Comparison of ENCODE assay signal across 26 cellular contexts in the genomic region with DNA sequence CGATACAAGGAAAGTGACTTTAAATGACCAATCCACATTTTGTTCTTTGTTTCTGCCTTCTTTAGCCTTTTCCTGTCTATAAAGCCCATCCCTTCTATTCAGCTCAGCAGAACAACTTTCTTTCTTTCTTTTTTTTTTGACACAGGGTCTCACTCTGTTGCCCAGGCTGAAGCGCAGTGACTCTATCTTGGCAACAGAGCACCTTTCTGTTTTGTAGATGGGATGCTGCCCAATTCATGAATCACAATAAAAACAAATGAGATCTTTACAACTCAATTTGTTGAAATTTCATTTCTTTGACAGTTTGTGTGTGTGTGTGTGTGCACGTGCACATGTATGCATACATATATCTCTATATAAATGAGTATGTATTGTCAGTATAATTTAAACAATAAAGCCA.
"Had no signal": no experiment of that assay in that cellular context is flagged by ENCODE, and none has a peak within 500 bp of the region (broad histone marks: within the 10 kb centered on the region; RNA-seq: fewer than 3 reads in every experiment).

No MANE protein-coding gene starts in this region.

- H3K4me1 Mint-ChIP-seq: stimulated activated naive B cell treated with anti-CD40 and anti-IgM and Interleukin-4, amounts not matched to agents 10 μg/mL and 1 μg/mL and 100 μg/mL, for 72 hours had no signal

- H3K9ac ChIP-seq: parathyroid adenoma had no signal

- H3K79me2 ChIP-seq: parathyroid adenoma had no signal

- H3K27me3 Mint-ChIP-seq: activated naive CD8-positive, alpha-beta T cell treated with anti-CD3 and anti-CD28 coated beads, Interleukin-2, amount 10 ng/mL, durations not matched to agents 7 days and 5 days had no signal

- ATAC-seq: esophagus mucosa; gastrocnemius medialis; left cardiac atrium; right lobe of liver; stimulated activated naive B cell treated with anti-CD40 and anti-IgM and Interleukin-4, amounts not matched to agents 10 μg/mL and 1 μg/mL and 100 μg/mL, for 72 hours; upper lobe of right lung had no signal

- H3K27ac Mint-ChIP-seq: activated naive CD8-positive, alpha-beta T cell treated with anti-CD3 and anti-CD28 coated beads, Interleukin-2, amount 10 ng/mL, durations not matched to agents 7 days and 5 days; stimulated activated naive B cell treated with anti-CD40 and anti-IgM and Interleukin-4, amounts not matched to agents 10 μg/mL and 1 μg/mL and 100 μg/mL, for 72 hours had no signal

- H3K9me3 ChIP-seq: gastrocnemius medialis, right lobe of liver, testis, upper lobe of right lung had no signal

- DNase-seq: activated CD4-positive, alpha-beta T cell treated with anti-CD3 and anti-CD28 coated beads for 1 hour; activated CD4-positive, alpha-beta T cell treated with anti-CD3 and anti-CD28 coated beads, Interleukin-2, amount 50 U/mL, for 1 hour; activated gamma-delta T cell treated with Interleukin-2 at 50 U/mL for 16 hours; activated naive CD8-positive, alpha-beta T cell treated with anti-CD3 and anti-CD28 coated beads, Interleukin-2, amount 10 ng/mL, durations not matched to agents 7 days and 5 days; activated T-cell treated with anti-CD3 and anti-CD28 coated beads, Interleukin-2, amount 50 U/mL, for 1 hour; amygdala; effector CD4-positive, alpha-beta T cell; gastrocnemius medialis; left cardiac atrium; mesenchymal stem cell; nucleus accumbens; right lobe of liver; stimulated activated CD4-positive, alpha-beta T cell treated with anti-CD3 and anti-CD28 coated beads, Interleukin-15, amount 100 ng/mL, for 24 hours; stimulated activated CD4-positive, alpha-beta T cell treated with anti-CD3 and anti-CD28 coated beads, Interleukin-2, amount 100 ng/mL, for 48 hours; stimulated activated CD8-positive, alpha-beta memory T cell treated with anti-CD3 and anti-CD28 coated beads, Interleukin-4, amount 100 ng/mL, for 48 hours; stimulated activated naive B cell treated with anti-CD40 and anti-IgM and Interleukin-4, amounts not matched to agents 10 μg/mL and 1 μg/mL and 100 μg/mL, for 72 hours; T-helper 1 cell; testis; upper lobe of right lung; WERI-Rb-1 had no signal

- H3K36me3 ChIP-seq: cardiac muscle cell, gastrocnemius medialis, right lobe of liver, upper lobe of right lung, WERI-Rb-1 had no signal

- H2AFZ ChIP-seq: parathyroid adenoma had no signal

- FAIRE-seq: islet of Langerhans, TTC549 had no signal

- H3K27me3 ChIP-seq: cardiac muscle cell, gastrocnemius medialis, right lobe of liver, testis, upper lobe of right lung had no signal

- H3K4me3 Mint-ChIP-seq: activated naive CD8-positive, alpha-beta T cell treated with anti-CD3 and anti-CD28 coated beads, Interleukin-2, amount 10 ng/mL, durations not matched to agents 7 days and 5 days; stimulated activated naive B cell treated with anti-CD40 and anti-IgM and Interleukin-4, amounts not matched to agents 10 μg/mL and 1 μg/mL and 100 μg/mL, for 72 hours had no signal

- H3K36me3 Mint-ChIP-seq: activated naive CD8-positive, alpha-beta T cell treated with anti-CD3 and anti-CD28 coated beads, Interleukin-2, amount 10 ng/mL, durations not matched to agents 7 days and 5 days; stimulated activated naive B cell treated with anti-CD40 and anti-IgM and Interleukin-4, amounts not matched to agents 10 μg/mL and 1 μg/mL and 100 μg/mL, for 72 hours had no signal

- H3K4me3 ChIP-seq: cardiac muscle cell, gastrocnemius medialis, right lobe of liver, smooth muscle cell, testis, upper lobe of right lung had no signal

- H3K27ac ChIP-seq: cardiac muscle cell, gastrocnemius medialis, parathyroid adenoma, right lobe of liver, testis, upper lobe of right lung, WERI-Rb-1 had no signal

- H3K9me3 Mint-ChIP-seq: activated naive CD8-positive, alpha-beta T cell treated with anti-CD3 and anti-CD28 coated beads, Interleukin-2, amount 10 ng/mL, durations not matched to agents 7 days and 5 days; stimulated activated naive B cell treated with anti-CD40 and anti-IgM and Interleukin-4, amounts not matched to agents 10 μg/mL and 1 μg/mL and 100 μg/mL, for 72 hours had no signal

- H3K4me1 ChIP-seq: parathyroid adenoma, right lobe of liver, upper lobe of right lung had no signal
